12 cellular contexts compared by ENCODE assay signal in the genomic region with DNA sequence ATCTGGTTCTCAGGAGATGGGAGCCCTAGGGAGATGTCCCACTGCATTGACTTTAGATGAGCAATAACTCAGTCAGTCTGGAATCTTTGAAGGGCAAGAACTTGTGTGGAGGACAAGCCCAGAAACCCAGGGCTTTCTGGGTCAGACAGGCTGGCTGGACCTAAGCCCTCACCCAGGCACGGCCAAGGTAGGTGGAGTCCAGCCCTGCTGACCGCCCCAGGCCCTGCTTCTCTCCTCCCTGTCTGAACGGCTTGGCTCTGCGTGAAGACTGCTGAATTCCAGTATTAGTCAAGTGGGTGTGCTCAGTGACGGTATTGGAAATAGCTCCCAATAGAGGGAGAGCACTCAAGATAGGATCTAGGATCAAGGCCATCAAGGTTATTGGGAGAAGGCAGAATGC. TPM values are rescaled to one million over a fixed set of nuclear protein-coding genes. Genes with fewer than 3 reads are reported as not detected.
DNase-seq lines count a peak whose midpoint lies in the region; ATAC-seq, FAIRE-seq and TF ChIP-seq lines count a peak whose summit lies in the region.
"Had no signal": no experiment of that assay in that cellular context is flagged by ENCODE, and none has a peak within 500 bp of the region (broad histone marks: within the 10 kb centered on the region; RNA-seq: fewer than 3 reads in every experiment).

No MANE protein-coding gene starts in this region.

- no peaks in the 10 kb centered on the region for H3K9me3 ChIP-seq in DND-41 (ENCODE audit: insufficient read depth, low read length, severe bottlenecking)
- no peaks in the 10 kb centered on the region for H3K9me3 ChIP-seq in astrocyte (ENCODE audit: insufficient read depth, low read depth, low read length)

- no peaks in the 10 kb centered on the region for H3K27me3 ChIP-seq in DND-41 (ENCODE audit: insufficient read depth, low read length, poor library complexity)
- H3K27me3 ChIP-seq in astrocyte (ENCODE audit: insufficient read depth, low read length): no peaks in the 10 kb centered on the region

- CTCF ChIA-PET in RWPE1 (lab: Yijun Ruan, JAX): interaction anchor here (0.6 kb wide), 1 partner anchor 91 kb away, joined by 3 read pairs; no protein-coding TSS in a partner anchor

- peaks cover 47% of the 10 kb centered on the region for H3K4me1 Mint-ChIP-seq in astrocyte (ENCODE audit: low read depth, unreplicated experiment)

- H3K79me2 ChIP-seq in DND-41 (ENCODE audit: insufficient read depth, low read length): peaks cover 14% of the 10 kb centered on the region; the same call in 1 of the 2 replicates
- H3K79me2 ChIP-seq in astrocyte (ENCODE audit: insufficient read depth, low read length): no peaks in the 10 kb centered on the region

- no peak overlapping the region for H3K4me3 ChIP-seq in DND-41 (ENCODE audit: low read depth in 1 of 2, low read length in 2 of 2)
- no peak overlapping the region for H3K4me3 ChIP-seq in astrocyte (ENCODE audit: insufficient read depth, low read depth, low read length)
- H3K4me3 ChIP-seq in retinal pigment epithelial cell (ENCODE audit: low read length): no peak overlapping the region

- peak overlapping the region; percentile 47 for H3K27ac Mint-ChIP-seq in astrocyte (ENCODE audit: unreplicated experiment)
- H3K27ac Mint-ChIP-seq: nephron had no signal

- H3K4me2 ChIP-seq in DND-41 (ENCODE audit: insufficient read depth, low read length) (no peak overlapping the region), astrocyte (ENCODE audit: low read length) (no peak overlapping the region)

- peaks cover 49% of the 10 kb centered on the region for H3K4me1 ChIP-seq in DND-41 (ENCODE audit: insufficient read depth, low read length)
- peaks cover 25% of the 10 kb centered on the region for H3K4me1 ChIP-seq in astrocyte (ENCODE audit: insufficient read depth, low read length)

- DNase-seq in DND-41: no peak
- DNase-seq in astrocyte (ENCODE audit: low read depth): peak; percentile 71
- peak; percentile 81 for DNase-seq in left ventricle myocardium superior
- DNase-seq in retinal pigment epithelial cell (ENCODE audit: low read depth): peak; percentile 14
- DNase-seq in SIG-M5 treated with dmso at 0.1 percent for 504 hours (lab: John Stamatoyannopoulos, UW; ENCODE audit: unreplicated experiment): no peak
- no peak for DNase-seq in foreskin melanocyte
- no peak for DNase-seq in RWPE1 (ENCODE audit: low spot score)
- DNase-seq: NCI-H345, T-helper 1 cell had no signal

- intact Hi-C loops in left ventricle myocardium superior (cut with micrococcal nuclease): no loop called here

- H4K20me1 ChIP-seq in DND-41 (ENCODE audit: insufficient read depth, low read length) (no peaks in the 10 kb centered on the region), astrocyte (ENCODE audit: insufficient read depth, low read length) (no peaks in the 10 kb centered on the region)

- no peaks in the 10 kb centered on the region for H3K9me3 Mint-ChIP-seq in astrocyte (ENCODE audit: unreplicated experiment)
- H3K9me3 Mint-ChIP-seq: nephron had no signal

- no peak overlapping the region for H3K4me3 Mint-ChIP-seq in astrocyte (ENCODE audit: unreplicated experiment)
- H3K4me3 Mint-ChIP-seq: nephron had no signal

- H3K27ac ChIP-seq in DND-41 (ENCODE audit: low read length): peak overlapping the region; percentile 98
- H3K27ac ChIP-seq in astrocyte (ENCODE audit: low read depth, low read length): peak overlapping the region; percentile 11
- H3K27ac ChIP-seq in RWPE1: no peak overlapping the region; the same call in 1 of the 2 replicates
- H3K27ac ChIP-seq: epithelial cell of prostate had no signal

- H3K9ac ChIP-seq in DND-41 (ENCODE audit: low read depth, low read length) (no peak overlapping the region), astrocyte (ENCODE audit: low read length) (no peak overlapping the region)

- H3K36me3 Mint-ChIP-seq in astrocyte (ENCODE audit: low read depth, unreplicated experiment): peaks cover 17% of the 10 kb centered on the region

- H3K36me3 ChIP-seq in DND-41 (ENCODE audit: insufficient read depth, low read length): peaks cover 13% of the 10 kb centered on the region; the same call in 1 of the 2 replicates
- H3K36me3 ChIP-seq in astrocyte (ENCODE audit: insufficient read depth, low read length): no peaks in the 10 kb centered on the region

- no peak for FAIRE-seq in astrocyte (lab: Jason Lieb, UNC)

- POLR2A ChIA-PET in RWPE1 (lab: Yijun Ruan, JAX; ENCODE audit: low non-redundant PET): no interaction called here

- H2AFZ ChIP-seq in DND-41 (ENCODE audit: low read depth, low read length) (no peak overlapping the region), astrocyte (ENCODE audit: low read depth, low read length) (no peak overlapping the region)

- no peak for ATAC-seq in DND-41 (ENCODE audit: insufficient read depth, low read depth)
- ATAC-seq in left ventricle myocardium superior: peak; percentile 87
- no peak for ATAC-seq in HG02885 (IDR thresholded peaks at IDR 0.05; ENCODE audit: poor library complexity, unreplicated experiment)

- TF ChIP-seq CTCF in DND-41 (IDR thresholded peaks at IDR 0.05; ENCODE audit: borderline replicate concordance, extremely low read depth, low read length, poor library complexity, severe bottlenecking) (no peak), astrocyte (IDR thresholded peaks at IDR 0.05; ENCODE audit: insufficient read depth, low read depth, low read length) (no peak), retinal pigment epithelial cell (conservative IDR thresholded peaks at IDR 0.05; ENCODE audit: low read depth, low read length) (no peak), RWPE1 (conservative IDR thresholded peaks at IDR 0.05; ENCODE audit: low read depth) (no peak)

- no peaks in the 10 kb centered on the region for H3K27me3 Mint-ChIP-seq in astrocyte (ENCODE audit: low read depth, unreplicated experiment)

RNA-seq across cellular contexts. Expression of gene CXCR5, which starts 6.1 kb away (rescaled TPM):
- total RNA-seq in astrocyte (0.07 and 0.12 TPM in 2 replicates), left ventricle myocardium superior (not detected)

RNA-seq across cellular contexts. Expression of gene BCL9L, which starts 35.9 kb away (rescaled TPM):
- total RNA-seq in astrocyte (128 and 138 TPM in 2 replicates), left ventricle myocardium superior (44.7 TPM)

Comparison
In these comparisons a context has a peak if more than half of its experiments do, and no peak if none do; other contexts are left out.
1. DNase-seq: peak in astrocyte (single experiment), left ventricle myocardium superior (single experiment) and retinal pigment epithelial cell (single experiment); none in DND-41 (single experiment), SIG-M5 treated with dmso at 0.1 percent for 504 hours (single experiment), foreskin melanocyte (single experiment) and RWPE1 (single experiment).